Comparison of ENCODE assay signal across 8 cellular contexts in the genomic region with DNA sequence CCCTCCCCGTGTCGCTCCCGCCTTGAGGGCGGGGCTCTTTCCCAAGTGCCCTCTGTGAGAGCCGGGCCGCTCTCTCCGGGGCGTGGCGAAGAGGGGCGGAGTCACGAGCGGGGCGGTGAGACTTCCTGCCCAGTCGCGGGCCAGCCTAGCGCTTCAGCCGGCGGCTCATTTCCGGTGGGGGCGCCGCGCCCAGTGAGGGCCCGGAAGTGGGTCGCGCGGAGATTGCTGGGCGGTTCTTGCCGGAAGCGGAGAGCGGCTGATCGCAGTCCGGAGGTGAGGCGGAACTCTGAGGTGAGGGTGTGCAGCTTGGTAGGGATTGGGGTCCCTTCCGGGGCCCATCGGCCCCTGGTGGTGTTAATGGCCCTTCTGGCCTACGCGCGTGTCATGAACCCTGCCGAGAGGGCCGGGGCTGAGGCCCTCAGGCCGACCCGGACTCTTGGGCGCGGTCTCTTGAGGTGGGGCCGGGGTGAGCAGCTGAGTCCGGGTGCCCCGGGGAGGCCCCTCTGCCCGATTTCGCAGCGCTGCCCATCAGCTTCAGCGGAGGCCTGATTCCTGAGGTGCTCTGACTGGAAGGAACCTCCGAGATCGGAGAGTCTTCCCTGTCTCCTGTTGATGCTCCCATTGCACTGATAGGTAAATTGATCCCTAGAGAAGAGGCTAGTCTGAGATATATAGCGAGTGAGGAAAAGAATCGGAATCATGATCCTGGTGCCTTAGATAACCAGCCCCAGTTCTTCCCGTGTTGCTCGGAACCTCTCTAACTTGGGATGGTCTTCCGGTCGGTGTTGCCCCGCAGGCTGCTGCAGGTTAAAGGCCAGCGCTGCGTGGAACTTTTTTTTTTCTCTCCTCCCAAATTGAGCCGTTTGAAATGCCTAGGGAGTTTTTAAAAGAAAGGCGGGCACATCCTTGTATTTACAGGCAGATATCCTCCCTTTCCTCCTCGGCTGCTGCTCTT. TPM values are rescaled to one million over a fixed set of nuclear protein-coding genes. Genes with fewer than 3 reads are reported as not detected.
A peak's percentile ranks its signal among the peaks of the same experiment; 100 is the strongest.
DNase-seq lines count a peak whose midpoint lies in the region; ATAC-seq and TF ChIP-seq lines count a peak whose summit lies in the region.

A gene with protein sequence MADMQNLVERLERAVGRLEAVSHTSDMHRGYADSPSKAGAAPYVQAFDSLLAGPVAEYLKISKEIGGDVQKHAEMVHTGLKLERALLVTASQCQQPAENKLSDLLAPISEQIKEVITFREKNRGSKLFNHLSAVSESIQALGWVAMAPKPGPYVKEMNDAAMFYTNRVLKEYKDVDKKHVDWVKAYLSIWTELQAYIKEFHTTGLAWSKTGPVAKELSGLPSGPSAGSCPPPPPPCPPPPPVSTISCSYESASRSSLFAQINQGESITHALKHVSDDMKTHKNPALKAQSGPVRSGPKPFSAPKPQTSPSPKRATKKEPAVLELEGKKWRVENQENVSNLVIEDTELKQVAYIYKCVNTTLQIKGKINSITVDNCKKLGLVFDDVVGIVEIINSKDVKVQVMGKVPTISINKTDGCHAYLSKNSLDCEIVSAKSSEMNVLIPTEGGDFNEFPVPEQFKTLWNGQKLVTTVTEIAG (plus strand): TSS at position 219 of the 955 bp plus-strand sequence. CDS start 18,618 bp downstream, outside the sequence.

- intact Hi-C loops in CD4-positive, alpha-beta T cell (cut with DNase I, micrococcal nuclease), result loop anchor here (1.0 to 10.0 kb wide), 7 partner anchors 9 to 654 kb away; partner anchors contain the start of genes ZMPSTE24 (in 2 of the 2), NFYC (in 1 of the 2), RLF (in 1 of the 2) and ZNF684 (in 1 of the 2)
- intact Hi-C loops in lower lobe of right lung (cut with DNase I), result no loop called here

- no peaks in the 10 kb centered on the region for H3K9me3 Mint-ChIP-seq in CD4-positive, alpha-beta T cell

- H3K27me3 ChIP-seq in CD4-positive, alpha-beta T cell (ENCODE audit: control insufficient read depth, insufficient read depth, low read length), result no peaks in the 10 kb centered on the region
- H3K27me3 ChIP-seq in HL-60 (ENCODE audit: insufficient read depth, poor library complexity, severe bottlenecking), result no peaks in the 10 kb centered on the region
- H3K27me3 ChIP-seq in ectodermal cell (ENCODE audit: control insufficient read depth, insufficient read depth, low read length, poor library complexity, severe bottlenecking), result no peaks in the 10 kb centered on the region
- H3K27me3 ChIP-seq in lower lobe of right lung (ENCODE audit: low read depth), result no peaks in the 10 kb centered on the region

- H3K27me3 Mint-ChIP-seq in CD4-positive, alpha-beta T cell, result no peaks in the 10 kb centered on the region

- peak within 1 kb of the TSS; percentile 93 for H3K27ac ChIP-seq in CD4-positive, alpha-beta T cell (ENCODE audit: low read depth, low read length)
- H3K27ac ChIP-seq in HL-60 (replicated peaks) (peak within 1 kb of the TSS; percentile 98), ectodermal cell (ENCODE audit: insufficient read depth, low read depth, low read length, poor library complexity, severe bottlenecking) (peak within 1 kb of the TSS; percentile 97), lower lobe of right lung (peak within 1 kb of the TSS; percentile 100)

- H3K4me3 Mint-ChIP-seq in CD4-positive, alpha-beta T cell, result peak within 1 kb of the TSS; percentile 98

- no peak for TF ChIP-seq CTCF in CD4-positive, alpha-beta T cell (IDR thresholded peaks at IDR 0.05)
- no peak for TF ChIP-seq CTCF in HL-60 (IDR thresholded peaks at IDR 0.05; ENCODE audit: insufficient read depth, low read length)
- no peak for TF ChIP-seq CTCF in lower lobe of right lung (IDR thresholded peaks at IDR 0.05)

- 1% methylated on average over 65 of the region's 65 CpGs for WGBS in ectodermal cell, 2 experiments

- peaks cover 55% of the 10 kb centered on the region for H3K36me3 Mint-ChIP-seq in CD4-positive, alpha-beta T cell (ENCODE audit: low read depth)

- POLR2A ChIA-PET in CD4-positive, alpha-beta T cell (lab: Charles Lee), result interaction anchor here (0.6 to 3.4 kb wide), 12 partner anchors 9 to 341 kb away, joined by 3 to 56 read pairs (median 4); partner anchors contain the start of genes SMAP2 and ZMPSTE24

- H3K4me1 ChIP-seq in ectodermal cell (ENCODE audit: control insufficient read depth, insufficient read depth, low read length), result no peaks in the 10 kb centered on the region
- peaks cover 82% of the 10 kb centered on the region for H3K4me1 ChIP-seq in lower lobe of right lung

- CTCF ChIA-PET in CD4-positive, alpha-beta T cell (lab: Charles Lee), result interaction anchor here (1.3 kb wide), 1 partner anchor 8 kb away, joined by 4 read pairs; no protein-coding TSS in a partner anchor

- peak; percentile 99 to 100 (median 100) for DNase-seq in CD4-positive, alpha-beta T cell
- peak; percentile 98 to 99 for DNase-seq in HL-60 (ENCODE audit: low read depth in 1 of 2, low spot score in 1 of 2)
- DNase-seq in NK-92 (lab: John Stamatoyannopoulos, UW; ENCODE audit: unreplicated experiment), result peak; percentile 98
- peak; percentile 99 for DNase-seq in activated CD8-positive, alpha-beta memory T cell treated with anti-CD3 and anti-CD28 coated beads for 1 hour (ENCODE audit: extremely low read depth in 1 of 2, low read depth in 1 of 2)
- peak; percentile 99 for DNase-seq in lower lobe of right lung
- peak; percentile 99 to 100 (median 99) for DNase-seq in stimulated activated CD4-positive, alpha-beta T cell treated with anti-CD3 and anti-CD28 coated beads, TNF-alpha, amount 100 ng/mL, for 4 hours (ENCODE audit: low read depth in 3 of 3)

- H3K4me3 ChIP-seq in HL-60 (replicated peaks; ENCODE audit: insufficient read depth, low read length), result peak within 1 kb of the TSS; percentile 63
- H3K4me3 ChIP-seq in ectodermal cell (ENCODE audit: insufficient read depth, low read depth, low read length), result peak within 1 kb of the TSS; percentile 98
- H3K4me3 ChIP-seq in lower lobe of right lung, result peak within 1 kb of the TSS; percentile 74

- H3K4me1 Mint-ChIP-seq in CD4-positive, alpha-beta T cell (ENCODE audit: low read depth), result peaks cover 83% of the 10 kb centered on the region

- ATAC-seq in CD4-positive, alpha-beta T cell (ENCODE audit: poor library complexity), result peak; percentile 88
- ATAC-seq in GM19455 (IDR thresholded peaks at IDR 0.05; ENCODE audit: unreplicated experiment) (peak; percentile 81), lower lobe of right lung (peak; percentile 96 to 98)

- H3K36me3 ChIP-seq in ectodermal cell (ENCODE audit: control insufficient read depth, insufficient read depth, low read length) (no peaks in the 10 kb centered on the region), lower lobe of right lung (peaks cover 16% of the 10 kb centered on the region)

- no peaks in the 10 kb centered on the region for H3K9me3 ChIP-seq in CD4-positive, alpha-beta T cell (ENCODE audit: control insufficient read depth, low read length)
- H3K9me3 ChIP-seq in ectodermal cell (ENCODE audit: control insufficient read depth, low read length) (no peaks in the 10 kb centered on the region), lower lobe of right lung (no peaks in the 10 kb centered on the region)

- H3K27ac Mint-ChIP-seq in CD4-positive, alpha-beta T cell, result peak within 1 kb of the TSS; percentile 95

RNA-seq across cellular contexts. Expression of the gene that starts here (rescaled TPM):
- total RNA-seq in CD4-positive, alpha-beta T cell, result 100 to 1,000 TPM; 121 to 126 TPM
- polyA plus RNA-seq in ectodermal cell (2013, experiment 1 of 4), result 220 TPM
- polyA plus RNA-seq in ectodermal cell (2013, experiment 2 of 4), result 224 TPM
- polyA plus RNA-seq in ectodermal cell (2013, experiment 3 of 4), result 143 TPM
- 171 TPM for polyA plus RNA-seq in ectodermal cell (2013, experiment 4 of 4)
- total RNA-seq in lower lobe of right lung, result 365 TPM

Comparison
In these comparisons a context has a peak if more than half of its experiments do, and no peak if none do; other contexts are left out.
1. Peak in every context shown above with its lines: DNase-seq, ATAC-seq, H3K4me3 ChIP-seq and H3K27ac ChIP-seq.